In genomic region chr11:90656171-90656570, GRCh38 we compare ENCODE assay signal across 37 cellular contexts.
"Had no signal": no experiment of that assay in that cellular context is flagged by ENCODE, and none has a peak within 500 bp of the region (broad histone marks: within the 10 kb centered on the region; RNA-seq: fewer than 3 reads in every experiment).

No MANE protein-coding gene starts in this region.

- H3K4me1 ChIP-seq: ascending aorta had no signal

- H3K4me3 ChIP-seq: ascending aorta, cardiac muscle cell had no signal

- H3K36me3 ChIP-seq: ascending aorta, cardiac muscle cell had no signal

- H3K4me3 Mint-ChIP-seq: activated CD4-positive, alpha-beta memory T cell treated with anti-CD3 and anti-CD28 coated beads, Interleukin-2, amount 10 ng/mL, durations not matched to agents 7 days and 5 days; activated CD4-positive, alpha-beta T cell treated with anti-CD3 and anti-CD28 coated beads for 36 hours; activated CD4-positive, alpha-beta T cell treated with anti-CD3 and anti-CD28 coated beads, Interleukin-2, amount 10 ng/mL, durations not matched to agents 7 days and 5 days; activated CD8-positive, alpha-beta memory T cell treated with anti-CD3 and anti-CD28 coated beads, Interleukin-2, amount 10 ng/mL, durations not matched to agents 7 days and 5 days; activated CD8-positive, alpha-beta T cell treated with anti-CD3 and anti-CD28 coated beads, Interleukin-2, amount 10 ng/mL, durations not matched to agents 7 days and 5 days; activated naive CD4-positive, alpha-beta T cell treated with anti-CD3 and anti-CD28 coated beads, Interleukin-2, amount 10 ng/mL, durations not matched to agents 7 days and 5 days; activated naive CD4-positive, alpha-beta T cell treated with anti-CD3 and anti-CD28 coated beads, Interleukin-2, amount 50 U/mL, for 24 hours; activated naive CD8-positive, alpha-beta T cell; activated naive CD8-positive, alpha-beta T cell treated with anti-CD3 and anti-CD28 coated beads, Interleukin-2, amount 10 ng/mL, durations not matched to agents 7 days and 5 days; activated naive CD8-positive, alpha-beta T cell treated with anti-CD3 and anti-CD28 coated beads, Interleukin-2, amount 50 U/mL, for 24 hours; activated T-cell treated with anti-CD3 and anti-CD28 coated beads, Interleukin-2, amount 50 U/mL, for 24 hours; brain; central memory CD8-positive, alpha-beta T cell; T-helper 1 cell treated with Interleukin-12 subunit alpha and Interleukin-12 subunit beta and Interleukin-4 antibody, amounts not matched to agents 30 μg/mL and 1 μg/mL, for 36 hours; T-helper 2 cell treated with Interferon-gamma antibody and Interleukin-4, amounts not matched to agents 5 μg/mL and 100 μg/mL, for 36 hours had no signal

- DNase-seq: activated CD4-positive, alpha-beta memory T cell treated with anti-CD3 and anti-CD28 coated beads, Interleukin-2, amount 10 ng/mL, durations not matched to agents 7 days and 5 days; activated CD4-positive, alpha-beta T cell treated with anti-CD3 and anti-CD28 coated beads for 1 hour; activated CD4-positive, alpha-beta T cell treated with anti-CD3 and anti-CD28 coated beads for 36 hours; activated CD4-positive, alpha-beta T cell treated with anti-CD3 and anti-CD28 coated beads for 48 hours; activated CD4-positive, alpha-beta T cell treated with anti-CD3 and anti-CD28 coated beads, Interleukin-2, amount 10 ng/mL, durations not matched to agents 7 days and 5 days; activated CD4-positive, alpha-beta T cell treated with anti-CD3 and anti-CD28 coated beads, Interleukin-2, amount 50 U/mL, for 48 hours; activated CD4-positive, CD25-positive, alpha-beta regulatory T cell; activated CD8-positive, alpha-beta memory T cell treated with anti-CD3 and anti-CD28 coated beads for 24 hours; activated CD8-positive, alpha-beta memory T cell treated with anti-CD3 and anti-CD28 coated beads, Interleukin-2, amount 10 ng/mL, durations not matched to agents 7 days and 5 days; activated CD8-positive, alpha-beta memory T cell treated with anti-CD3 and anti-CD28 coated beads, Interleukin-2, amount 50 U/mL, for 48 hours; activated CD8-positive, alpha-beta T cell treated with anti-CD3 and anti-CD28 coated beads, Interleukin-2, amount 10 ng/mL, durations not matched to agents 7 days and 5 days; activated effector memory CD4-positive, alpha-beta T cell treated with Interleukin-2 at 50 U/mL for 16 hours; activated gamma-delta T cell; activated naive CD4-positive, alpha-beta T cell treated with anti-CD3 and anti-CD28 coated beads, Interleukin-2, amount 10 ng/mL, durations not matched to agents 7 days and 5 days; activated naive CD4-positive, alpha-beta T cell treated with Interleukin-2 at 50 U/mL for 16 hours; activated naive CD8-positive, alpha-beta T cell treated with anti-CD3 and anti-CD28 coated beads, Interleukin-2, amount 10 ng/mL, durations not matched to agents 7 days and 5 days; activated naive CD8-positive, alpha-beta T cell treated with anti-CD3 and anti-CD28 coated beads, Interleukin-2, amount 50 U/mL, for 24 hours; activated T-cell treated with anti-CD3 and anti-CD28 coated beads, Interleukin-2, amount 50 U/mL, for 24 hours; activated T-cell treated with anti-CD3 and anti-CD28 coated beads, Interleukin-2, amount 50 U/mL, for 48 hours; amygdala; anterior cingulate cortex; caudate nucleus; cerebellar nuclear complex; T-helper 1 cell; T-helper 2 cell; T-helper 9 cell had no signal

- H3K9me3 Mint-ChIP-seq: activated CD4-positive, alpha-beta memory T cell treated with anti-CD3 and anti-CD28 coated beads, Interleukin-2, amount 10 ng/mL, durations not matched to agents 7 days and 5 days; activated naive CD8-positive, alpha-beta T cell treated with anti-CD3 and anti-CD28 coated beads, Interleukin-2, amount 50 U/mL, for 24 hours; brain; T-helper 1 cell treated with Interleukin-12 subunit alpha and Interleukin-12 subunit beta and Interleukin-4 antibody, amounts not matched to agents 30 μg/mL and 1 μg/mL, for 36 hours had no signal

- H3K27ac Mint-ChIP-seq: activated CD4-positive, alpha-beta memory T cell treated with anti-CD3 and anti-CD28 coated beads, Interleukin-2, amount 10 ng/mL, durations not matched to agents 7 days and 5 days; activated CD4-positive, alpha-beta T cell treated with anti-CD3 and anti-CD28 coated beads for 36 hours; activated CD4-positive, alpha-beta T cell treated with anti-CD3 and anti-CD28 coated beads, Interleukin-2, amount 10 ng/mL, durations not matched to agents 7 days and 5 days; activated CD8-positive, alpha-beta memory T cell treated with anti-CD3 and anti-CD28 coated beads, Interleukin-2, amount 10 ng/mL, durations not matched to agents 7 days and 5 days; activated CD8-positive, alpha-beta T cell treated with anti-CD3 and anti-CD28 coated beads, Interleukin-2, amount 10 ng/mL, durations not matched to agents 7 days and 5 days; activated naive CD4-positive, alpha-beta T cell treated with anti-CD3 and anti-CD28 coated beads, Interleukin-2, amount 10 ng/mL, durations not matched to agents 7 days and 5 days; activated naive CD4-positive, alpha-beta T cell treated with anti-CD3 and anti-CD28 coated beads, Interleukin-2, amount 50 U/mL, for 24 hours; activated naive CD8-positive, alpha-beta T cell; activated naive CD8-positive, alpha-beta T cell treated with anti-CD3 and anti-CD28 coated beads, Interleukin-2, amount 10 ng/mL, durations not matched to agents 7 days and 5 days; activated naive CD8-positive, alpha-beta T cell treated with anti-CD3 and anti-CD28 coated beads, Interleukin-2, amount 50 U/mL, for 24 hours; activated T-cell treated with anti-CD3 and anti-CD28 coated beads, Interleukin-2, amount 50 U/mL, for 24 hours; activated T-helper 2 cell treated with anti-CD3 and anti-CD28 coated beads, Interferon-gamma antibody, Interleukin-2, Interleukin-4, amounts not matched to agents 10 μg/mL and 5 μg/mL and 100 μg/mL, durations not matched to agents 14 hours and 24 hours and 36 hours; brain; T-helper 1 cell treated with Interleukin-12 subunit alpha and Interleukin-12 subunit beta and Interleukin-4 antibody, amounts not matched to agents 30 μg/mL and 1 μg/mL, for 36 hours; T-helper 2 cell treated with Interferon-gamma antibody and Interleukin-4, amounts not matched to agents 5 μg/mL and 100 μg/mL, for 36 hours had no signal

- H3K27me3 ChIP-seq: ascending aorta, cardiac muscle cell had no signal

- H3K27me3 Mint-ChIP-seq: activated CD4-positive, alpha-beta memory T cell treated with anti-CD3 and anti-CD28 coated beads, Interleukin-2, amount 10 ng/mL, durations not matched to agents 7 days and 5 days; activated CD4-positive, alpha-beta T cell treated with anti-CD3 and anti-CD28 coated beads for 36 hours; activated CD4-positive, alpha-beta T cell treated with anti-CD3 and anti-CD28 coated beads, Interleukin-2, amount 10 ng/mL, durations not matched to agents 7 days and 5 days; activated CD8-positive, alpha-beta memory T cell treated with anti-CD3 and anti-CD28 coated beads, Interleukin-2, amount 10 ng/mL, durations not matched to agents 7 days and 5 days; activated naive CD4-positive, alpha-beta T cell treated with anti-CD3 and anti-CD28 coated beads, Interleukin-2, amount 10 ng/mL, durations not matched to agents 7 days and 5 days; activated naive CD4-positive, alpha-beta T cell treated with anti-CD3 and anti-CD28 coated beads, Interleukin-2, amount 50 U/mL, for 24 hours; activated naive CD8-positive, alpha-beta T cell; activated naive CD8-positive, alpha-beta T cell treated with anti-CD3 and anti-CD28 coated beads, Interleukin-2, amount 10 ng/mL, durations not matched to agents 7 days and 5 days; activated naive CD8-positive, alpha-beta T cell treated with anti-CD3 and anti-CD28 coated beads, Interleukin-2, amount 50 U/mL, for 24 hours; activated T-cell treated with anti-CD3 and anti-CD28 coated beads, Interleukin-2, amount 50 U/mL, for 24 hours; central memory CD8-positive, alpha-beta T cell had no signal

- H3K9me3 ChIP-seq: ascending aorta had no signal

- ATAC-seq: activated CD4-positive, alpha-beta T cell treated with anti-CD3 and anti-CD28 coated beads for 36 hours; activated CD4-positive, CD25-positive, alpha-beta regulatory T cell treated with anti-CD3 and anti-CD28 coated beads, Interleukin-2, amount 50 U/mL, for 24 hours; activated CD8-positive, alpha-beta memory T cell treated with anti-CD3 and anti-CD28 coated beads, Interleukin-2, amount 10 ng/mL, durations not matched to agents 7 days and 5 days; activated CD8-positive, alpha-beta T cell treated with anti-CD3 and anti-CD28 coated beads, Interleukin-2, amount 10 ng/mL, durations not matched to agents 7 days and 5 days; activated naive CD8-positive, alpha-beta T cell treated with anti-CD3 and anti-CD28 coated beads, Interleukin-2, amount 50 U/mL, for 24 hours had no signal

- H3K4me1 Mint-ChIP-seq: activated CD4-positive, alpha-beta memory T cell treated with anti-CD3 and anti-CD28 coated beads, Interleukin-2, amount 10 ng/mL, durations not matched to agents 7 days and 5 days; activated CD4-positive, alpha-beta T cell treated with anti-CD3 and anti-CD28 coated beads for 36 hours; activated CD4-positive, alpha-beta T cell treated with anti-CD3 and anti-CD28 coated beads, Interleukin-2, amount 10 ng/mL, durations not matched to agents 7 days and 5 days; activated CD8-positive, alpha-beta memory T cell treated with anti-CD3 and anti-CD28 coated beads, Interleukin-2, amount 10 ng/mL, durations not matched to agents 7 days and 5 days; activated naive CD4-positive, alpha-beta T cell treated with anti-CD3 and anti-CD28 coated beads, Interleukin-2, amount 10 ng/mL, durations not matched to agents 7 days and 5 days; activated naive CD4-positive, alpha-beta T cell treated with anti-CD3 and anti-CD28 coated beads, Interleukin-2, amount 50 U/mL, for 24 hours; activated naive CD8-positive, alpha-beta T cell treated with anti-CD3 and anti-CD28 coated beads, Interleukin-2, amount 10 ng/mL, durations not matched to agents 7 days and 5 days; activated naive CD8-positive, alpha-beta T cell treated with anti-CD3 and anti-CD28 coated beads, Interleukin-2, amount 50 U/mL, for 24 hours; brain; central memory CD8-positive, alpha-beta T cell had no signal

- H3K36me3 Mint-ChIP-seq: activated CD8-positive, alpha-beta memory T cell treated with anti-CD3 and anti-CD28 coated beads, Interleukin-2, amount 10 ng/mL, durations not matched to agents 7 days and 5 days; activated naive CD4-positive, alpha-beta T cell treated with anti-CD3 and anti-CD28 coated beads, Interleukin-2, amount 10 ng/mL, durations not matched to agents 7 days and 5 days; activated naive CD4-positive, alpha-beta T cell treated with anti-CD3 and anti-CD28 coated beads, Interleukin-2, amount 50 U/mL, for 24 hours; activated naive CD8-positive, alpha-beta T cell; activated naive CD8-positive, alpha-beta T cell treated with anti-CD3 and anti-CD28 coated beads, Interleukin-2, amount 10 ng/mL, durations not matched to agents 7 days and 5 days; brain had no signal

- H3K27ac ChIP-seq: ascending aorta, cardiac muscle cell, VCaP had no signal
